ENCODE assay signal across 19 cellular contexts in the genomic region with DNA sequence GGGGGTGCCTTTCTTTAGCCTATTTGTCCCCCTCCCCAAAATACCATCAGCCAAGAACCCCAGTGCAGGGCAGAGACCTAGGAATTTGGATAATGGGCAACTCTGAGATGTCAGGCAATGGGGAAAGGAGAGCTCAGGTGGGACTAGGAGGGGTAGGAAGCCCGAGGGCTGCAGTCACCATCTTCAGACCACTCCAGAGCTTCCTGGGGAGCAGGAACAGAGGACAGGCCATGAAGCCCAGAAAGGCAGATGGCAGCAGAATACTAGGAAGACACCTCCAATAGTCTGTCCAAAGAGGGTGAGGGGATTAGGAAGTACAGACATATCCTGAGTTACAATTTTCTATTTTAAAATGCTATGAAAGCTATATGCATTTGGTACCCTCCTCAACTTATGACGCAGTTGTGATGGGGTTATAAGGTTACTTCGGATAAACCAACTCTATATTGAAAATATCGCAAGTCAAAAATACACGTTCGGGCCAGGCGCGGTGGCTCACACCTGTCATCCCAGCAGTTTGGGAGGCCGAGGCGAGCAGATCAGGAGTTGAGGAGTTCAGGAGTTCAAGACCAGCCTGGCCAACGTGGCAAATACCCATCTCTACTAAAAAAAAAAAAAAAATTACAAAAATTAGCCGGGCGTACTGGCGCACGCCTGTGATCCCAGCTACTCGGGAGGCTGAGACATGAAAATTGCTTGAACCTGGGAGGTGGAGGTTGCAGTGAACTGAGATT. TPM values are rescaled to one million over a fixed set of nuclear protein-coding genes. Genes with fewer than 3 reads are reported as not detected.
DNase-seq lines count a peak whose midpoint lies in the region; ATAC-seq and TF ChIP-seq lines count a peak whose summit lies in the region.
"Had no signal": no experiment of that assay in that cellular context is flagged by ENCODE, and none has a peak within 500 bp of the region (broad histone marks: within the 10 kb centered on the region; RNA-seq: fewer than 3 reads in every experiment).

No MANE protein-coding gene starts in this region.

- TF ChIP-seq POLR2A in gastrocnemius medialis (IDR thresholded peaks at IDR 0.05) (no peak), uterus (IDR thresholded peaks at IDR 0.05) (no peak)

- no peak for DNase-seq in heart right ventricle
- DNase-seq in left ventricle myocardium superior = no peak
- DNase-seq in lower lobe of right lung = no peak
- no peak for DNase-seq in gastrocnemius medialis
- DNase-seq in uterus = no peak
- no peak for DNase-seq in globus pallidus (ENCODE audit: low spot score)
- DNase-seq: activated CD4-positive, alpha-beta T cell treated with anti-CD3 and anti-CD28 coated beads, Interleukin-2, amount 50 U/mL, for 1 hour; caudate nucleus; CD4-positive, alpha-beta memory T cell; effector memory CD8-positive, alpha-beta T cell; MM.1S; NCI-H2029 treated with DMSO at 0.1 percent for 48 hours; stimulated activated CD4-positive, alpha-beta T cell treated with anti-CD3 and anti-CD28 coated beads, Interleukin-4, amount 100 ng/mL, for 24 hours; stimulated activated CD8-positive, alpha-beta memory T cell treated with anti-CD3 and anti-CD28 coated beads, Interleukin-4, amount 100 ng/mL, for 48 hours had no signal

- peaks cover 21 to 72% (median 44%) of the 10 kb centered on the region in 9 donors for H3K4me1 ChIP-seq in heart right ventricle
- peaks cover 29% of the 10 kb centered on the region for H3K4me1 ChIP-seq in lower lobe of right lung
- no peaks in the 10 kb centered on the region for H3K4me1 ChIP-seq in gastrocnemius medialis
- peaks cover 0 to 5% of the 10 kb centered on the region in 2 donors for H3K4me1 ChIP-seq in uterus

- no peaks in the 10 kb centered on the region for H3K27me3 ChIP-seq in heart right ventricle
- no peaks in the 10 kb centered on the region for H3K27me3 ChIP-seq in lower lobe of right lung (ENCODE audit: low read depth)
- no peaks in the 10 kb centered on the region for H3K27me3 ChIP-seq in gastrocnemius medialis
- no peaks in the 10 kb centered on the region for H3K27me3 ChIP-seq in uterus

- TF ChIP-seq CTCF in heart right ventricle (IDR thresholded peaks at IDR 0.05) (no peak), lower lobe of right lung (IDR thresholded peaks at IDR 0.05) (no peak), gastrocnemius medialis (IDR thresholded peaks at IDR 0.05 in 4 of 5, conservative IDR thresholded peaks at IDR 0.05 in 1 of 5) (no peak), uterus (IDR thresholded peaks at IDR 0.05) (no peak)

- no peak for ATAC-seq in heart right ventricle
- ATAC-seq in left ventricle myocardium superior = no peak
- no peak for ATAC-seq in lower lobe of right lung
- ATAC-seq in gastrocnemius medialis = no peak
- ATAC-seq in HG02885 (IDR thresholded peaks at IDR 0.05; ENCODE audit: poor library complexity, unreplicated experiment) = no peak
- ATAC-seq in HG03457 (IDR thresholded peaks at IDR 0.05; ENCODE audit: unreplicated experiment) = no peak
- ATAC-seq: effector memory CD8-positive, alpha-beta T cell had no signal

- intact Hi-C loops in heart right ventricle (cut with DNase I) = no loop called here
- intact Hi-C loops in left ventricle myocardium superior (cut with micrococcal nuclease) = no loop called here
- intact Hi-C loops in lower lobe of right lung (cut with DNase I) = no loop called here
- intact Hi-C loops in gastrocnemius medialis (cut with DNase I; ENCODE audit: low total_unique reads) = no loop called here
- intact Hi-C loops in uterus (cut with DNase I; ENCODE audit: low total_unique reads) = no loop called here

- peak overlapping the region in 6 of 10 donors; percentile 46 to 64 (median 58) for H3K4me3 ChIP-seq in heart right ventricle
- H3K4me3 ChIP-seq in lower lobe of right lung = peak overlapping the region; percentile 54
- peak overlapping the region in 2 of 4 donors; percentile 30 to 51 for H3K4me3 ChIP-seq in gastrocnemius medialis
- H3K4me3 ChIP-seq in uterus = peak overlapping the region; percentile 68 to 88
- H3K4me3 ChIP-seq: A549 had no signal

- H3K9me3 ChIP-seq in heart right ventricle (no peaks in the 10 kb centered on the region), lower lobe of right lung (no peaks in the 10 kb centered on the region), gastrocnemius medialis (no peaks in the 10 kb centered on the region), uterus (no peaks in the 10 kb centered on the region)
- H3K9me3 ChIP-seq: A549 had no signal

- H3K27ac ChIP-seq in heart right ventricle (peak overlapping the region in 9 of 10 donors; percentile 30 to 99 (median 91)), lower lobe of right lung (peak overlapping the region; percentile 44), gastrocnemius medialis (peak overlapping the region; percentile 5 to 60 (median 36)), uterus (peak overlapping the region; percentile 99)

- 81 to 86% methylated on average over 16 of the region's 16 CpGs for WGBS in heart right ventricle, 2 donors

- in situ Hi-C loops in gastrocnemius medialis (cut with MboI; ENCODE audit: low sequenced_read_pairs in 4 of 4) = no loop called here

- H3K36me3 ChIP-seq in heart right ventricle = peaks cover 0 to 22% (median 0%) of the 10 kb centered on the region in 9 donors
- peaks cover 5% of the 10 kb centered on the region for H3K36me3 ChIP-seq in lower lobe of right lung
- no peaks in the 10 kb centered on the region for H3K36me3 ChIP-seq in gastrocnemius medialis
- no peaks in the 10 kb centered on the region for H3K36me3 ChIP-seq in uterus

RNA-seq across cellular contexts. Expression of a gene that starts 34.6 kb away (rescaled TPM):
- total RNA-seq in heart right ventricle (under 1 TPM in 2 of 10 donors, not detected in 8; 0.44 to 0.83 TPM), left ventricle myocardium superior (not detected), lower lobe of right lung (not detected), gastrocnemius medialis (1 to 10 TPM in 1 of 4 donors, not detected in 3; 1.2 TPM), uterus (1 to 10 TPM in 2 of 4 donors, not detected in 2; 1.6 to 2.3 TPM)
- under 1 TPM in 1 of 2 donors, not detected in 1; 0.57 TPM for polyA plus RNA-seq in heart right ventricle
- total RNA-seq: CD4-positive, alpha-beta memory T cell; liver; neural crest cell had no signal
- polyA plus RNA-seq: CD4-positive, alpha-beta memory T cell; liver had no signal

RNA-seq across cellular contexts. Expression of a gene that starts 55.8 kb away (rescaled TPM):
- total RNA-seq in heart right ventricle (1 to 10 TPM; 2.6 to 5.5 (median 4.0) TPM), left ventricle myocardium superior (2.6 TPM), lower lobe of right lung (5.9 TPM), gastrocnemius medialis (1 to 10 TPM in 3 of 4 donors, under 1 TPM in 1; 0.29 to 1.5 (median 1.2) TPM), uterus (1 to 10 TPM in 3 of 4 donors, under 1 TPM in 1; 0.59 to 8.6 (median 5.9) TPM)
- 1 to 10 TPM; 4.5 to 6.2 TPM for polyA plus RNA-seq in heart right ventricle

Comparison
In these comparisons a context has a peak if more than half of its experiments do, and no peak if none do; other contexts are left out.
1. H3K27ac ChIP-seq: peak in every context shown above with its lines; median percentile 99 in uterus; 91 in heart right ventricle; 44 in lower lobe of right lung; 36 in gastrocnemius medialis.